In the genomic region with DNA sequence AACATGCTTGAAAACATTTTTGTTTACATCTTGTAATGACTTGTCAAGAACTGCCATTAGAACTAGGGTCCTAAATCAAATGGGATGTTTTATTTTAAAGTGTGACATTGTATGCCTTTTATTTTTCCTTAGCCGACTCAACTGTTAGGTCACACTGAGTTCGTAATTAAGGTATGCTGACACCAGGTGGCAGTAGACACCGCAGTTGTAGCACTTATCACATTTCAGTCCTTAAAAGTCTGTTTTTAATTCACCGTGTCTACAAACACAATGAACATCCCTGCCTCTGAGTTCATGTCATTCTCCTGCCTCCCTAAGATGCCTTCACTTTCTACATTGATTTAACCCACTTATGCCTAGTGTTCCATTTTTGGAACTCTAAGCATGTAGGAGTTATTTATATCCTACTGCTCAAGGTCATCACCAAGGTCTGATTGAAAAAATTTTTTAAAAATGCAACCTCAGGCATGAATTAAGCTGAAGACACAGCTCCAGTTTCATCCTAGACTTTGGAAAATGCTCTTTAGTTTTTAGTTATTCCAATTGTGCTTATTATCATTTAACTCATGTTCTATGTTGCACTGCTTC, we compare ENCODE assay signal across 9 cellular contexts.
DNase-seq lines count a peak whose midpoint lies in the region; ATAC-seq and TF ChIP-seq lines count a peak whose summit lies in the region.
"Had no signal": no experiment of that assay in that cellular context is flagged by ENCODE, and none has a peak within 500 bp of the region (broad histone marks: within the 10 kb centered on the region; RNA-seq: fewer than 3 reads in every experiment).

No MANE protein-coding gene starts in this region.

- no peak for TF ChIP-seq EP300 in SK-N-SH (IDR thresholded peaks at IDR 0.05; ENCODE audit: borderline replicate concordance in 1 of 2, low read depth in 1 of 2, low read length in 1 of 2)

- H3K79me2 ChIP-seq in DOHH2 (ENCODE audit: control insufficient read depth, low read length): no peaks in the 10 kb centered on the region
- no peaks in the 10 kb centered on the region for H3K79me2 ChIP-seq in SK-N-SH (ENCODE audit: insufficient read depth)

- TF ChIP-seq CTCF in DOHH2 (IDR thresholded peaks at IDR 0.05; ENCODE audit: low read depth, low read length, poor library complexity, severe bottlenecking) (peak; percentile 85), SK-N-SH (IDR thresholded peaks at IDR 0.05) (peak; percentile 74)

- no peak overlapping the region for H3K4me2 ChIP-seq in DOHH2 (ENCODE audit: low read length)
- H3K4me2 ChIP-seq in SK-N-SH: no peak overlapping the region

- no peak overlapping the region for H3K4me3 ChIP-seq in DOHH2 (ENCODE audit: low read length)
- no peak overlapping the region; a peak in 1 of 4 replicates for H3K4me3 ChIP-seq in SK-N-SH (ENCODE audit: low read depth in 2 of 2, low read length in 1 of 2)
- no peak overlapping the region for H3K4me3 ChIP-seq in iPS DF 6.9 (ENCODE audit: low read length)
- H3K4me3 ChIP-seq: SJSA1 had no signal

- H3K4me1 ChIP-seq in DOHH2 (ENCODE audit: control insufficient read depth, low read length) (no peaks in the 10 kb centered on the region), SK-N-SH (ENCODE audit: control insufficient read depth in 1 of 2, insufficient read depth in 2 of 2, low read depth in 1 of 2, low read length in 1 of 2) (peaks cover 0 to 4% of the 10 kb centered on the region in 2 experiments; a peak in 3 of 4 replicates), iPS DF 6.9 (ENCODE audit: control insufficient read depth, insufficient read depth, low read length) (no peaks in the 10 kb centered on the region)
- H3K4me1 ChIP-seq: SJSA1 had no signal

- CTCF ChIA-PET in SK-N-SH (lab: Yijun Ruan, JAX): interaction anchor here (1.1 to 2.6 kb wide), 6 partner anchors 11 to 87 kb away, joined by 3 to 7 read pairs (median 4); no protein-coding TSS in a partner anchor

- H3F3A ChIP-seq in DOHH2 (ENCODE audit: control insufficient read depth, insufficient read depth) (no peaks in the 10 kb centered on the region), SK-N-SH (replicated peaks; ENCODE audit: insufficient read depth) (no peaks in the 10 kb centered on the region)

- no peak overlapping the region for H3K9ac ChIP-seq in SK-N-SH

- H3K9me2 ChIP-seq in DOHH2 (replicated peaks; ENCODE audit: control insufficient read depth, low read length): no peaks in the 10 kb centered on the region; the same call in 1 of the 2 replicates
- no peaks in the 10 kb centered on the region for H3K9me2 ChIP-seq in SK-N-SH

- ATAC-seq in HG02870 (IDR thresholded peaks at IDR 0.05; ENCODE audit: unreplicated experiment): peak; percentile 47
- ATAC-seq in GM18519 (IDR thresholded peaks at IDR 0.05; ENCODE audit: low FRiP score, unreplicated experiment): no peak
- no peak for ATAC-seq in GM19035 (IDR thresholded peaks at IDR 0.05; ENCODE audit: unreplicated experiment)

- no peaks in the 10 kb centered on the region for H4K20me1 ChIP-seq in DOHH2 (ENCODE audit: control insufficient read depth, insufficient read depth, low read depth, low read length)
- no peaks in the 10 kb centered on the region for H4K20me1 ChIP-seq in SK-N-SH (ENCODE audit: insufficient read depth)

- H3K27me3 ChIP-seq in DOHH2 (ENCODE audit: control insufficient read depth, low read length) (0 out of 2 replicates have a peak, but pooled peaks cover 2% of the 10 kb centered on the region), SK-N-SH (ENCODE audit: insufficient read depth) (no peaks in the 10 kb centered on the region), iPS DF 6.9 (ENCODE audit: control insufficient read depth, insufficient read depth, low read length) (no peaks in the 10 kb centered on the region)
- H3K27me3 ChIP-seq: SJSA1 had no signal

- peak; percentile 75 for TF ChIP-seq RAD21 in SK-N-SH (IDR thresholded peaks at IDR 0.05; ENCODE audit: low read length)

- POLR2A ChIA-PET in SK-N-SH (lab: Yijun Ruan, JAX): no interaction called here

- no peak overlapping the region for H2AFZ ChIP-seq in SK-N-SH (ENCODE audit: low read depth)

- H3K36me3 ChIP-seq in DOHH2 (ENCODE audit: control insufficient read depth, low read length) (no peaks in the 10 kb centered on the region), SK-N-SH (replicated peaks in 1 of 2; ENCODE audit: control insufficient read depth in 1 of 2, insufficient read depth in 2 of 2, low read length in 1 of 2) (no peaks in the 10 kb centered on the region), iPS DF 6.9 (ENCODE audit: control insufficient read depth, insufficient read depth, low read length) (no peaks in the 10 kb centered on the region)
- H3K36me3 ChIP-seq: SJSA1 had no signal

- H3K9me3 ChIP-seq in DOHH2 (ENCODE audit: control insufficient read depth, insufficient read depth, low read length) (no peaks in the 10 kb centered on the region), SK-N-SH (no peaks in the 10 kb centered on the region), iPS DF 6.9 (ENCODE audit: control insufficient read depth, insufficient read depth, low read length) (no peaks in the 10 kb centered on the region; the same call in 1 of the 2 replicates)
- H3K9me3 ChIP-seq: SJSA1 had no signal

- H3K27ac ChIP-seq in DOHH2 (ENCODE audit: low read depth, low read length) (no peak overlapping the region), SK-N-SH (ENCODE audit: low read depth in 2 of 2, low read length in 1 of 2) (no peak overlapping the region), iPS DF 6.9 (ENCODE audit: low read length) (no peak overlapping the region)
- H3K27ac ChIP-seq: SJSA1 had no signal

- DNase-seq in SK-N-SH: peak; percentile 33
- DNase-seq in iPS DF 6.9 (ENCODE audit: low read depth, low spot score): peak; percentile 48
- DNase-seq in hippocampal formation (lab: John Stamatoyannopoulos, UW): no peak
- no peak for DNase-seq in GM19240 (ENCODE audit: insufficient read length, low spot score)

- WGBS in SK-N-SH (ENCODE audit: low lambda C conversion rate): 14% methylated on average over 4 of the region's 4 CpGs
- no CpG with 5 or more reads among the region's 4 CpGs for WGBS in iPS DF 6.9 (ENCODE audit: insufficient coverage, insufficient read length)

TF ChIP-seq in SK-N-SH, 30 proteins besides CTCF, POLR2A, EP300 and RAD21:
- TF ChIP-seq, protein P1, sequence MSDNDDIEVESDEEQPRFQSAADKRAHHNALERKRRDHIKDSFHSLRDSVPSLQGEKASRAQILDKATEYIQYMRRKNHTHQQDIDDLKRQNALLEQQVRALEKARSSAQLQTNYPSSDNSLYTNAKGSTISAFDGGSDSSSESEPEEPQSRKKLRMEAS (IDR thresholded peaks at IDR 0.05; ENCODE audit: low read depth): no peak
- TF ChIP-seq TCF12 (IDR thresholded peaks at IDR 0.05) (peak; percentile 48), SMC3 (IDR thresholded peaks at IDR 0.05; ENCODE audit: low read depth, low read length) (peak; percentile 74)
TF ChIP-seq in SK-N-SH: peak in this region for 2.

Comparison
In these comparisons a context has a peak if more than half of its experiments do, and no peak if none do; other contexts are left out.
1. DNase-seq: peak in SK-N-SH (single experiment) and iPS DF 6.9 (single experiment); none in hippocampal formation (0 of 2) and GM19240 (single experiment).